ENCODE assay signal across 23 cellular contexts in genomic region chr1:238099871-238100270, GRCh38.
DNase-seq lines count a peak whose midpoint lies in the region; ATAC-seq, FAIRE-seq and TF ChIP-seq lines count a peak whose summit lies in the region.
"Had no signal": no experiment of that assay in that cellular context is flagged by ENCODE, and none has a peak within 500 bp of the region (broad histone marks: within the 10 kb centered on the region; RNA-seq: fewer than 3 reads in every experiment).

No MANE protein-coding gene starts in this region.

- no peak for TF ChIP-seq POLR2A in gastroesophageal sphincter (IDR thresholded peaks at IDR 0.05)

- FAIRE-seq in bronchial epithelial cell (lab: Jason Lieb, UNC), result no peak
- no peak for FAIRE-seq in GM19239 (lab: Jason Lieb, UNC)
- FAIRE-seq: GM12892, GM18507, H54, K562 had no signal

- H3K27me3 Mint-ChIP-seq in HFFc6 (ENCODE audit: insufficient read depth), result no peaks in the 10 kb centered on the region
- H3K27me3 Mint-ChIP-seq: B cell had no signal

- ATAC-seq in gastroesophageal sphincter (no peak), sciatic nerve (no peak)
- ATAC-seq: CD8-positive, alpha-beta T cell; GM23338; HCT116; K562 had no signal

- peaks cover 9% of the 10 kb centered on the region for H3K9me3 Mint-ChIP-seq in HFFc6

- in situ Hi-C loops in ACHN (cut with HindIII; ENCODE audit: low pct_ligation_motif_present, low pct_unique_long_range_greater_than_20kb, low sequenced_read_pairs), result no loop called here

- DNase-seq in ACHN, result peak; percentile 4
- peak; percentile 7 for DNase-seq in HFFc6
- DNase-seq in LHCN-M2 (ENCODE audit: low read depth), result peak; percentile 3
- DNase-seq in bronchial epithelial cell (ENCODE audit: low read depth), result peak; percentile 1
- DNase-seq in GM19239 (ENCODE audit: insufficient read length, low spot score), result no peak
- no peak for DNase-seq in sciatic nerve (ENCODE audit: low spot score)
- no peak for DNase-seq in SKM-1 treated with dmso at 0.1 percent for 144 hours (lab: John Stamatoyannopoulos, UW; ENCODE audit: unreplicated experiment)
- DNase-seq: 8988T; CD8-positive, alpha-beta T cell; COR-L47; DMS 273 treated with DMSO at 0.1 percent for 48 hours; DMS53; DND-41; GDM1 had no signal

- H3K36me3 ChIP-seq in bronchial epithelial cell (ENCODE audit: control insufficient read depth, insufficient read depth, low read length) (no peaks in the 10 kb centered on the region), gastroesophageal sphincter (no peaks in the 10 kb centered on the region)
- H3K36me3 ChIP-seq: BLaER1 treated with 17β-estradiol and CSF1 and Interleukin-3, amounts not matched to agents 10 nM and 100 nM had no signal

- H3K36me3 Mint-ChIP-seq in HFFc6 (ENCODE audit: low read depth), result peaks cover 8% of the 10 kb centered on the region
- H3K36me3 Mint-ChIP-seq: CD8-positive, alpha-beta T cell had no signal

- no peak overlapping the region for H3K27ac ChIP-seq in gastroesophageal sphincter
- H3K27ac ChIP-seq: BLaER1 treated with 17β-estradiol and CSF1 and Interleukin-3, amounts not matched to agents 10 nM and 100 nM had no signal

- peaks cover 7% of the 10 kb centered on the region; the same call in 1 of the 2 replicates for H3K4me1 Mint-ChIP-seq in HFFc6 (ENCODE audit: low read depth)
- H3K4me1 Mint-ChIP-seq: B cell, GM23338 had no signal

- 90 to 94% methylated on average over 2 of the region's 2 CpGs for WGBS in gastroesophageal sphincter (ENCODE audit: low coverage in 1 of 2), 2 donors

- H3K4me3 ChIP-seq in bronchial epithelial cell (ENCODE audit: low read depth, low read length), result no peak overlapping the region
- H3K4me3 ChIP-seq in gastroesophageal sphincter, result no peak overlapping the region
- H3K4me3 ChIP-seq: BLaER1 treated with 17β-estradiol and CSF1 and Interleukin-3, amounts not matched to agents 10 nM and 100 nM; GM23338; K562 had no signal

- no peaks in the 10 kb centered on the region for H3K4me1 ChIP-seq in gastroesophageal sphincter
- H3K4me1 ChIP-seq: BLaER1 treated with 17β-estradiol and CSF1 and Interleukin-3, amounts not matched to agents 10 nM and 100 nM had no signal

- H3K27ac Mint-ChIP-seq in HFFc6, result no peak overlapping the region
- H3K27ac Mint-ChIP-seq: B cell; CD8-positive, alpha-beta T cell; GM23338 had no signal

- intact Hi-C loops in sciatic nerve (cut with DNase I), result no loop called here

- no peak for TF ChIP-seq EP300 in gastroesophageal sphincter (IDR thresholded peaks at IDR 0.05)

- H3K9me3 ChIP-seq in gastroesophageal sphincter, result no peaks in the 10 kb centered on the region
- H3K9me3 ChIP-seq: BLaER1 treated with 17β-estradiol and CSF1 and Interleukin-3, amounts not matched to agents 10 nM and 100 nM had no signal

- H3K27me3 ChIP-seq in bronchial epithelial cell (ENCODE audit: control insufficient read depth, insufficient read depth, low read length) (no peaks in the 10 kb centered on the region), gastroesophageal sphincter (no peaks in the 10 kb centered on the region)
- H3K27me3 ChIP-seq: BLaER1 treated with 17β-estradiol and CSF1 and Interleukin-3, amounts not matched to agents 10 nM and 100 nM had no signal

- TF ChIP-seq CTCF in HFFc6 (IDR thresholded peaks at IDR 0.05) (no peak), bronchial epithelial cell (IDR thresholded peaks at IDR 0.05; ENCODE audit: insufficient read depth, low read length, severe bottlenecking) (no peak), gastroesophageal sphincter (IDR thresholded peaks at IDR 0.05) (no peak)

- no peak overlapping the region for H3K4me3 Mint-ChIP-seq in HFFc6
- H3K4me3 Mint-ChIP-seq: B cell; CD8-positive, alpha-beta T cell; GM23338 had no signal

Comparison
In these comparisons a context has a peak if more than half of its experiments do, and no peak if none do; other contexts are left out.
1. DNase-seq: peak in ACHN (single experiment), HFFc6 (single experiment), LHCN-M2 (single experiment) and bronchial epithelial cell (single experiment); none in GM19239 (single experiment), sciatic nerve (single experiment) and SKM-1 treated with dmso at 0.1 percent for 144 hours (single experiment).